ENCODE assay signal across 8 cellular contexts in genomic region chr17:51120739-51121619, GRCh38. TPM values are rescaled to one million over a fixed set of nuclear protein-coding genes. Genes with fewer than 3 reads are reported as not detected.
DNase-seq lines count a peak whose midpoint lies in the region; ATAC-seq, FAIRE-seq and TF ChIP-seq lines count a peak whose summit lies in the region.

Gene SPAG9 (minus strand): TSS chr17:51120868. CDS start chr17:51120656, 212 bp downstream.

- peak within 1 kb of the TSS; percentile 98 for H3K4me3 Mint-ChIP-seq in dendritic cell treated with granulocyte-macrophage colony-stimulating factor and Interleukin-4, amounts not matched to agents 40 ng/mL and 50 ng/mL, for 4 days

- TF ChIP-seq EP300 in HepG2 (IDR thresholded peaks at IDR 0.05; ENCODE audit: low read depth in 2 of 2, low read length in 2 of 2) (peak in 1 of 2 experiments; percentile 68; a peak in 1 of 4 replicates), HepG2 (CRISPR knock-in tag; IDR thresholded peaks at IDR 0.05; ENCODE audit: borderline replicate concordance) (no peak)

- TF ChIP-seq RAD21 in HepG2 (CRISPR knock-in tag; IDR thresholded peaks at IDR 0.05) = no peak

- TF ChIP-seq POLR2A in HepG2 (IDR thresholded peaks at IDR 0.05; ENCODE audit: insufficient read depth in 1 of 2, low read depth in 2 of 2, low read length in 2 of 2) = peak; percentile 65 to 83; a peak in 3 of 4 replicates

- H3K4me3 ChIP-seq in BLaER1 (peak within 1 kb of the TSS; percentile 94), HepG2 (replicated peaks in 1 of 3; ENCODE audit: insufficient read depth in 1 of 3, low read depth in 2 of 3, low read length in 3 of 3) (peak within 1 kb of the TSS; percentile 81 to 100 (median 97))

- peak within 1 kb of the TSS; percentile 95 for H3K4me2 ChIP-seq in BLaER1
- H3K4me2 ChIP-seq in HepG2 (ENCODE audit: low read depth, low read length) = peak within 1 kb of the TSS; percentile 95

- ATAC-seq in GM19328 (IDR thresholded peaks at IDR 0.05; ENCODE audit: unreplicated experiment) (peak; percentile 72), HG03520 (IDR thresholded peaks at IDR 0.05; ENCODE audit: unreplicated experiment) (peak; percentile 62), HepG2 (peak; percentile 73)

- peak within 1 kb of the TSS; percentile 89 for H3K9ac ChIP-seq in BLaER1
- H3K9ac ChIP-seq in HepG2 (ENCODE audit: insufficient read depth, low read depth, low read length) = peak within 1 kb of the TSS; percentile 94

- H3K4me1 Mint-ChIP-seq in dendritic cell treated with granulocyte-macrophage colony-stimulating factor and Interleukin-4, amounts not matched to agents 40 ng/mL and 50 ng/mL, for 4 days (ENCODE audit: low read depth) = peaks cover 58% of the 10 kb centered on the region

- H3K36me3 ChIP-seq in BLaER1 (no peaks in the 10 kb centered on the region), HepG2 (replicated peaks in 1 of 2; ENCODE audit: control insufficient read depth in 1 of 2, insufficient read depth in 2 of 2, low read length in 2 of 2) (peaks cover 0 to 2% of the 10 kb centered on the region in 2 experiments; a peak in 1 of 5 replicates)

- H3K27me3 Mint-ChIP-seq in dendritic cell treated with granulocyte-macrophage colony-stimulating factor and Interleukin-4, amounts not matched to agents 40 ng/mL and 50 ng/mL, for 4 days = no peaks in the 10 kb centered on the region

- CTCF ChIA-PET in HepG2 (lab: Yijun Ruan, JAX; ENCODE audit: low intra/inter-chr PET ratio, low total read pairs) = interaction anchor here (3.3 kb wide), 1 partner anchor 32 kb away, joined by 14 read pairs; the partner anchor contains the start of gene NME1

- H3K27ac ChIP-seq in BLaER1 (peak within 1 kb of the TSS; percentile 88), HepG2 (ENCODE audit: extremely low read length, insufficient read depth, low read length) (peak within 1 kb of the TSS; percentile 90)

- peak; percentile 99 for DNase-seq in NCI-H69 (lab: John Stamatoyannopoulos, UW)
- DNase-seq in activated CD4-positive, alpha-beta T cell treated with anti-CD3 and anti-CD28 coated beads, Interleukin-2, amount 50 U/mL, for 24 hours (ENCODE audit: low read depth in 1 of 2, low spot score in 1 of 2) = peak; percentile 80 to 88
- peak; percentile 90 for DNase-seq in HepG2 (ENCODE audit: low spot score)
- DNase-seq in stimulated activated CD4-positive, alpha-beta T cell treated with anti-CD3 and anti-CD28 coated beads, Interleukin-2, amount 100 ng/mL, for 48 hours = peak; percentile 89 to 90

- H3K27ac Mint-ChIP-seq in dendritic cell treated with granulocyte-macrophage colony-stimulating factor and Interleukin-4, amounts not matched to agents 40 ng/mL and 50 ng/mL, for 4 days = peak within 1 kb of the TSS; percentile 99

- intact Hi-C loops in dendritic cell treated with granulocyte-macrophage colony-stimulating factor and Interleukin-4, amounts not matched to agents 40 ng/mL and 50 ng/mL, for 4 days (cut with micrococcal nuclease) = loop anchor here (1.0 to 10.0 kb wide), 2 partner anchors 32 to 256 kb away; partner anchors contain the start of genes NME1 and TOB1
- intact Hi-C loops in HepG2 (cut with micrococcal nuclease; ENCODE audit: unreplicated experiment) = no loop called here

- POLR2A ChIA-PET in HepG2 (lab: Yijun Ruan, JAX) = interaction anchor here (0.6 to 2.7 kb wide), 16 partner anchors 9 to 269 kb away, joined by 3 to 39 read pairs (median 4); partner anchors contain the start of genes NME1, NME2 and TOB1

- peak; percentile 44 for FAIRE-seq in HepG2 (lab: Jason Lieb, UNC)

- H2AFZ ChIP-seq in HepG2 (ENCODE audit: low read length) = peak within 1 kb of the TSS; percentile 88

- H3K9me3 ChIP-seq in BLaER1 (no peaks in the 10 kb centered on the region), HepG2 (ENCODE audit: low read length) (no peaks in the 10 kb centered on the region)

- H3K9me3 Mint-ChIP-seq in dendritic cell treated with granulocyte-macrophage colony-stimulating factor and Interleukin-4, amounts not matched to agents 40 ng/mL and 50 ng/mL, for 4 days = no peaks in the 10 kb centered on the region

- no TSS peak for BruUV-seq in HepG2 (replicated peaks; lab: Mats Ljungman, UMichigan)

- peaks cover 40% of the 10 kb centered on the region for H3K79me2 ChIP-seq in HepG2 (ENCODE audit: insufficient read depth, low read length)

- H4K20me1 ChIP-seq in BLaER1 (peaks cover 44% of the 10 kb centered on the region), HepG2 (ENCODE audit: insufficient read depth, low read length) (peaks cover 28% of the 10 kb centered on the region)

- H3K27me3 ChIP-seq in BLaER1 (no peaks in the 10 kb centered on the region), HepG2 (ENCODE audit: control insufficient read depth in 1 of 2, insufficient read depth in 2 of 2, low read length in 2 of 2) (peaks cover 0 to 3% of the 10 kb centered on the region in 2 experiments; a peak in 1 of 5 replicates)

- 2% methylated on average over 26 of the region's 68 CpGs for WGBS in HepG2 (ENCODE audit: low lambda C conversion rate)

- TF ChIP-seq CTCF in HepG2 (CRISPR knock-in tag; IDR thresholded peaks at IDR 0.05) = no peak

- in situ Hi-C loops in HepG2 (cut with HindIII; ENCODE audit: extremely low pct_ligation_motif_present, low pct_unique_long_range_greater_than_20kb) = no loop called here

- peaks cover 39% of the 10 kb centered on the region for H3K4me1 ChIP-seq in BLaER1
- peaks cover 65% of the 10 kb centered on the region for H3K4me1 ChIP-seq in HepG2 (ENCODE audit: insufficient read depth, low read length)

- H3K36me3 Mint-ChIP-seq in dendritic cell treated with granulocyte-macrophage colony-stimulating factor and Interleukin-4, amounts not matched to agents 40 ng/mL and 50 ng/mL, for 4 days (ENCODE audit: low read depth) = peaks cover 23% of the 10 kb centered on the region

TF ChIP-seq in HepG2, 621 proteins besides CTCF, POLR2A, EP300 and RAD21 (continues in another document):
- TF ChIP-seq ZBTB8A (CRISPR knock-in tag; IDR thresholded peaks at IDR 0.05; ENCODE audit: borderline replicate concordance, low read depth) = 0 out of 2 replicates have a peak, but pooled peaks have one; percentile 22
- no peak for TF ChIP-seq SRSF9 (IDR thresholded peaks at IDR 0.05; ENCODE audit: borderline replicate concordance, insufficient read depth, low read depth, low read length, poor library complexity, severe bottlenecking)
- TF ChIP-seq ZNF510 (CRISPR knock-in tag; IDR thresholded peaks at IDR 0.05; ENCODE audit: low read depth) = peak; percentile 65
- TF ChIP-seq TFDP2 (CRISPR knock-in tag; IDR thresholded peaks at IDR 0.05) = peak; percentile 86
- TF ChIP-seq TP53 (CRISPR knock-in tag; conservative IDR thresholded peaks at IDR 0.05) = 0 out of 2 replicates have a peak, but pooled peaks have one; percentile 56
- no peak; the same call in 1 of the 2 replicates for TF ChIP-seq TGIF2 (CRISPR knock-in tag; IDR thresholded peaks at IDR 0.05)
- 0 out of 2 replicates have a peak, but pooled peaks have one; percentile 48 for TF ChIP-seq DMTF1 (CRISPR knock-in tag; IDR thresholded peaks at IDR 0.05)

RNA-seq across cellular contexts. Expression of gene SPAG9, which starts in this region (rescaled TPM):
- 78.6 and 84.0 TPM in 2 replicates for total RNA-seq in HepG2 (2016; rRNA removed; fragmentation: Illumina TruSeq; extraction: Trizol)
- total RNA-seq in HepG2 (2016; cell fraction: cytosol; rRNA removed; fragmentation: Illumina TruSeq; extraction: Trizol; ENCODE audit: low read depth) = 25.2 and 27.3 TPM in 2 replicates
- total RNA-seq in HepG2 (2016; cell fraction: insoluble cytoplasmic fraction; rRNA removed; fragmentation: Illumina TruSeq; extraction: Trizol) = 75.2 and 83.1 TPM in 2 replicates
- total RNA-seq in HepG2 (2016; cell fraction: membrane; rRNA removed; fragmentation: Illumina TruSeq; extraction: Trizol) = 23.1 and 27.9 TPM in 2 replicates
- 89.8 and 99.0 TPM in 2 replicates for total RNA-seq in HepG2 (2016; cell fraction: nucleus; rRNA removed; fragmentation: Illumina TruSeq; extraction: Trizol)
- 43.2 and 44.9 TPM in 2 replicates for polyA plus RNA-seq in HepG2 (2011; rRNA removed)
- polyA plus RNA-seq in HepG2 (2011; cell fraction: cytosol; rRNA removed) = 18.3 and 25.5 TPM in 2 replicates
- 67.1 and 78.9 TPM in 2 replicates for polyA plus RNA-seq in HepG2 (2011; cell fraction: nucleus; rRNA removed)
- polyA plus RNA-seq in HepG2 (2012) = 63.1 and 79.2 TPM in 2 replicates
- 1.3 and 1.9 TPM in 2 replicates for polyA plus RNA-seq in HepG2 (2016; cell fraction: cytosol; fragmentation: Illumina TruSeq; extraction: Trizol; ENCODE audit: low read depth)
- polyA plus RNA-seq in HepG2 (2016; cell fraction: insoluble cytoplasmic fraction; fragmentation: Illumina TruSeq; extraction: Trizol; ENCODE audit: low read depth) = 42.2 and 44.9 TPM in 2 replicates
- 4.0 and 4.4 TPM in 2 replicates for polyA plus RNA-seq in HepG2 (2016; cell fraction: membrane; fragmentation: Illumina TruSeq; extraction: Trizol; ENCODE audit: low read depth)
- 95.1 and 98.4 TPM in 2 replicates for polyA plus RNA-seq in HepG2 (2016; cell fraction: nucleus; fragmentation: Illumina TruSeq; extraction: Trizol; ENCODE audit: insufficient read depth, low read depth)
- polyA minus RNA-seq in HepG2 (2011; rRNA and poly(A)+ RNA removed; ENCODE audit: low replicate concordance) = 77.5 and 113 TPM in 2 replicates
- polyA minus RNA-seq in HepG2 (2011; cell fraction: cytosol; rRNA and poly(A)+ RNA removed) = 61.9 and 76.0 TPM in 2 replicates
- polyA minus RNA-seq in HepG2 (2011; cell fraction: nucleus; rRNA and poly(A)+ RNA removed) = 204 and 233 TPM in 2 replicates

Comparison
In these comparisons a context has a peak if more than half of its experiments do, and no peak if none do; other contexts are left out.
1. Peak in every context shown above with its lines: DNase-seq, ATAC-seq, H3K4me3 ChIP-seq and H3K27ac ChIP-seq.